11 cellular contexts compared by ENCODE assay signal in genomic region chr3:52090131-52090548, GRCh38. TPM values are rescaled to one million over a fixed set of nuclear protein-coding genes. Genes with fewer than 3 reads are reported as not detected.
DNase-seq lines count a peak whose midpoint lies in the region; ATAC-seq and TF ChIP-seq lines count a peak whose summit lies in the region.
"Had no signal": no experiment of that assay in that cellular context is flagged by ENCODE, and none has a peak within 500 bp of the region (broad histone marks: within the 10 kb centered on the region; RNA-seq: fewer than 3 reads in every experiment).

No MANE protein-coding gene starts in this region.

- CTCF ChIA-PET in AG04449 (lab: Yijun Ruan, JAX), result interaction anchor here (0.6 to 3.0 kb wide), 3 partner anchors 32 to 85 kb away, joined by 3 to 15 read pairs (median 8); no protein-coding TSS in a partner anchor

- DNase-seq in AG04449 (ENCODE audit: low read depth, low spot score) (peak; percentile 83), MV-4-11 (lab: John Stamatoyannopoulos, UW) (peak; percentile 91), epithelial cell of proximal tubule (ENCODE audit: low read depth) (peak; percentile 61), neural crest cell (ENCODE audit: low read depth, low spot score) (no peak), NCI-H2196 (lab: John Stamatoyannopoulos, UW; ENCODE audit: unreplicated experiment) (no peak), LoVo (ENCODE audit: low spot score) (no peak)
- DNase-seq in activated T-cell treated with anti-CD3 and anti-CD28 coated beads, Interleukin-2, amount 50 U/mL, for 4 hours, result no peak
- DNase-seq: activated CD8-positive, alpha-beta memory T cell treated with anti-CD3 and anti-CD28 coated beads, Interleukin-2, amount 50 U/mL, for 48 hours; GOT3; NCI-H345 had no signal

- no peaks in the 10 kb centered on the region for H3K9me3 Mint-ChIP-seq in neural crest cell
- H3K9me3 Mint-ChIP-seq in activated T-cell treated with anti-CD3 and anti-CD28 coated beads, Interleukin-2, amount 50 U/mL, for 4 hours, result no peaks in the 10 kb centered on the region

- no peak for ATAC-seq in activated T-cell treated with anti-CD3 and anti-CD28 coated beads, Interleukin-2, amount 50 U/mL, for 4 hours
- no peak for ATAC-seq in GM18520 (IDR thresholded peaks at IDR 0.05; ENCODE audit: unreplicated experiment)

- TF ChIP-seq CTCF in AG04449 (IDR thresholded peaks at IDR 0.05; ENCODE audit: insufficient read depth, low read length, missing control alignments) (no peak), epithelial cell of proximal tubule (conservative IDR thresholded peaks at IDR 0.05; ENCODE audit: low read depth, low read length) (no peak), neural crest cell (conservative IDR thresholded peaks at IDR 0.05) (no peak)

- POLR2A ChIA-PET in AG04449 (lab: Yijun Ruan, JAX), result no interaction called here

- H3K27me3 Mint-ChIP-seq in neural crest cell (ENCODE audit: low read depth), result no peaks in the 10 kb centered on the region
- no peaks in the 10 kb centered on the region for H3K27me3 Mint-ChIP-seq in activated T-cell treated with anti-CD3 and anti-CD28 coated beads, Interleukin-2, amount 50 U/mL, for 4 hours (ENCODE audit: low read depth)

- H3K4me1 Mint-ChIP-seq in neural crest cell, result peaks cover 45% of the 10 kb centered on the region
- peaks cover 21% of the 10 kb centered on the region for H3K4me1 Mint-ChIP-seq in activated T-cell treated with anti-CD3 and anti-CD28 coated beads, Interleukin-2, amount 50 U/mL, for 4 hours (ENCODE audit: low read depth)

- H3K36me3 Mint-ChIP-seq in neural crest cell (ENCODE audit: low read depth), result peaks cover 4% of the 10 kb centered on the region
- H3K36me3 Mint-ChIP-seq in activated T-cell treated with anti-CD3 and anti-CD28 coated beads, Interleukin-2, amount 50 U/mL, for 4 hours (ENCODE audit: insufficient read depth), result no peaks in the 10 kb centered on the region

- peak overlapping the region; percentile 87 for H3K27ac Mint-ChIP-seq in neural crest cell (ENCODE audit: unreplicated experiment)

- no peak overlapping the region for H3K4me3 ChIP-seq in AG04449 (ENCODE audit: low read depth, low read length)
- H3K4me3 ChIP-seq in epithelial cell of proximal tubule (ENCODE audit: low read depth, low read length), result no peak overlapping the region

- H3K4me3 Mint-ChIP-seq in neural crest cell, result peak overlapping the region; percentile 12
- no peak overlapping the region for H3K4me3 Mint-ChIP-seq in activated T-cell treated with anti-CD3 and anti-CD28 coated beads, Interleukin-2, amount 50 U/mL, for 4 hours

RNA-seq across cellular contexts. Expression of gene DUSP7, which starts 33.8 kb away (rescaled TPM):
- total RNA-seq in epithelial cell of proximal tubule (23.7 and 25.9 TPM in 2 replicates), neural crest cell (24.2 and 24.3 TPM in 2 replicates)
- total RNA-seq in activated T-cell treated with anti-CD3 and anti-CD28 coated beads, Interleukin-2, amount 50 U/mL, for 4 hours, result 10 to 100 TPM; 33.4 to 43.6 (median 38.1) TPM

Comparison
In these comparisons a context has a peak if more than half of its experiments do, and no peak if none do; other contexts are left out.
1. DNase-seq: peak in AG04449 (single experiment), MV-4-11 (single experiment) and epithelial cell of proximal tubule (single experiment); none in neural crest cell (single experiment), activated T-cell treated with anti-CD3 and anti-CD28 coated beads, Interleukin-2, amount 50 U/mL, for 4 hours (single experiment), NCI-H2196 (single experiment) and LoVo (single experiment).